ENCODE assay signal across 22 cellular contexts in the genomic region with DNA sequence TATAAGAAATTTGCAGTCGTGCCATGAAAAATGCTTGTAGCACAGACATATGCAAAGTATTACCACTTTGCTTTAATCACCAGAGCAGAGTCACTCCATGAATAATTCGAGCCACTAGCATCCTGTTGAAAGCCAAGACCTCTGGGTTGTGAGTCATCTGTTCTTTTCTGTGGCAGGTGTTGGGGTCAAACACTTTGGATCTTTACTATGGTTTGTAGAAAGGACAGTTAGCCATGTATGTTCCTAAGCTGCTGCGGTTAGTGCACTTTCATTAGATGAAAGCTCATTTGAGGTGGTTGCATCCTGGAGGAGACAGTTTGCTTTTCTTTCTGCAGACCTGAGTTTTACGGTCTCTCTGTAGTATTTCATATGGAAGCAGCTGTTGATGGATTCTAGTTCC.
A peak's percentile ranks its signal among the peaks of the same experiment; 100 is the strongest.
DNase-seq lines count a peak whose midpoint lies in the region; ATAC-seq lines count a peak whose summit lies in the region.
"Had no signal": no experiment of that assay in that cellular context is flagged by ENCODE, and none has a peak within 500 bp of the region (broad histone marks: within the 10 kb centered on the region; RNA-seq: fewer than 3 reads in every experiment).

No MANE protein-coding gene starts in this region.

- no peaks in the 10 kb centered on the region for H3K9me3 ChIP-seq in NT2/D1 (ENCODE audit: insufficient read depth, low read length)
- no peaks in the 10 kb centered on the region for H3K9me3 ChIP-seq in iPS DF 6.9 (ENCODE audit: control insufficient read depth, insufficient read depth, low read length)
- H3K9me3 ChIP-seq: esophagus squamous epithelium, lower lobe of right lung had no signal

- no peaks in the 10 kb centered on the region for H3K27me3 Mint-ChIP-seq in activated CD4-positive, alpha-beta T cell treated with anti-CD3 and anti-CD28 coated beads, Interleukin-2, amount 10 ng/mL, durations not matched to agents 24 days and 14 days
- H3K27me3 Mint-ChIP-seq: CD4-positive, CD25-positive, alpha-beta regulatory T cell; T-cell had no signal

- H3K4me3 ChIP-seq in NT2/D1 (ENCODE audit: insufficient read length, low read depth) (no peak overlapping the region), iPS DF 6.9 (ENCODE audit: low read length) (no peak overlapping the region)
- H3K4me3 ChIP-seq: esophagus squamous epithelium, lower lobe of right lung had no signal

- H3K9ac ChIP-seq in NT2/D1 (ENCODE audit: insufficient read length, low read depth): no peak overlapping the region

- no peak overlapping the region for H3K4me3 Mint-ChIP-seq in activated CD4-positive, alpha-beta T cell treated with anti-CD3 and anti-CD28 coated beads, Interleukin-2, amount 10 ng/mL, durations not matched to agents 24 days and 14 days
- H3K4me3 Mint-ChIP-seq: CD4-positive, CD25-positive, alpha-beta regulatory T cell; stimulated activated effector memory CD8-positive, alpha-beta T cell treated with anti-CD3 and anti-CD28 coated beads, Interleukin-12 subunit alpha, Interleukin-12 subunit beta, amount 100 ng/mL, for 72 hours; T-cell had no signal

- DNase-seq in Daoy (ENCODE audit: low read depth): peak; percentile 51
- peak; percentile 8 for DNase-seq in NT2/D1 (ENCODE audit: low read depth, low spot score)
- peak; percentile 4 for DNase-seq in iPS DF 6.9 (ENCODE audit: low read depth, low spot score)
- no peak for DNase-seq in NCI-H187 (lab: John Stamatoyannopoulos, UW)
- no peak for DNase-seq in NCI-H146 treated with DMSO at 0.1 percent for 48 hours (lab: John Stamatoyannopoulos, UW; ENCODE audit: unreplicated experiment)
- no peak for DNase-seq in activated CD4-positive, alpha-beta T cell treated with anti-CD3 and anti-CD28 coated beads, Interleukin-2, amount 10 ng/mL, durations not matched to agents 24 days and 14 days
- no peak for DNase-seq in Right ventricle myocardium superior
- DNase-seq: anterior cingulate cortex; CD4-positive, CD25-positive, alpha-beta regulatory T cell; DMS79; effector CD8-positive, alpha-beta T cell; esophagus squamous epithelium; head of caudate nucleus; IMR-90; lower lobe of right lung; NCI-H1694 treated with DMSO at 0.1 percent for 48 hours; NCI-H446 treated with DMSO at 0.1 percent for 48 hours; right cardiac atrium; T-cell had no signal

- H3K27me3 ChIP-seq in NT2/D1 (ENCODE audit: insufficient read depth, insufficient read length) (no peaks in the 10 kb centered on the region), iPS DF 6.9 (ENCODE audit: control insufficient read depth, insufficient read depth, low read length) (no peaks in the 10 kb centered on the region)
- H3K27me3 ChIP-seq: esophagus squamous epithelium had no signal

- H3K27ac Mint-ChIP-seq in activated CD4-positive, alpha-beta T cell treated with anti-CD3 and anti-CD28 coated beads, Interleukin-2, amount 10 ng/mL, durations not matched to agents 24 days and 14 days: no peak overlapping the region
- H3K27ac Mint-ChIP-seq: CD4-positive, CD25-positive, alpha-beta regulatory T cell; stimulated activated effector memory CD8-positive, alpha-beta T cell treated with anti-CD3 and anti-CD28 coated beads, Interleukin-12 subunit alpha, Interleukin-12 subunit beta, amount 100 ng/mL, for 72 hours; T-cell had no signal

- H3K36me3 Mint-ChIP-seq in activated CD4-positive, alpha-beta T cell treated with anti-CD3 and anti-CD28 coated beads, Interleukin-2, amount 10 ng/mL, durations not matched to agents 24 days and 14 days (ENCODE audit: low read depth): no peaks in the 10 kb centered on the region
- H3K36me3 Mint-ChIP-seq: CD4-positive, CD25-positive, alpha-beta regulatory T cell; stimulated activated effector memory CD8-positive, alpha-beta T cell treated with anti-CD3 and anti-CD28 coated beads, Interleukin-12 subunit alpha, Interleukin-12 subunit beta, amount 100 ng/mL, for 72 hours; T-cell had no signal

- intact Hi-C loops in activated CD4-positive, alpha-beta T cell treated with anti-CD3 and anti-CD28 coated beads, Interleukin-2, amount 10 ng/mL, durations not matched to agents 24 days and 14 days (cut with micrococcal nuclease): no loop called here
- intact Hi-C loops in Right ventricle myocardium superior (cut with DNase I): no loop called here

- ATAC-seq in HG02938 (IDR thresholded peaks at IDR 0.05; ENCODE audit: unreplicated experiment) (peak; percentile 56), Right ventricle myocardium superior (ENCODE audit: poor library complexity) (no peak)
- ATAC-seq: lower lobe of right lung; right cardiac atrium; Right ventricle myocardium inferior; stimulated activated effector memory CD8-positive, alpha-beta T cell treated with anti-CD3 and anti-CD28 coated beads, Interleukin-12 subunit alpha, Interleukin-12 subunit beta, amount 100 ng/mL, for 72 hours; T-cell had no signal

- no peak overlapping the region for H3K27ac ChIP-seq in iPS DF 6.9 (ENCODE audit: low read length)
- H3K27ac ChIP-seq: esophagus squamous epithelium, lower lobe of right lung had no signal

- H3K9me3 Mint-ChIP-seq in activated CD4-positive, alpha-beta T cell treated with anti-CD3 and anti-CD28 coated beads, Interleukin-2, amount 10 ng/mL, durations not matched to agents 24 days and 14 days: peaks cover 3% of the 10 kb centered on the region
- H3K9me3 Mint-ChIP-seq: T-cell had no signal

- no CpG with 5 or more reads among the region's 4 CpGs for WGBS in iPS DF 6.9 (ENCODE audit: insufficient coverage, insufficient read length)

- H3K4me1 ChIP-seq in NT2/D1 (ENCODE audit: insufficient read depth, insufficient read length): no peaks in the 10 kb centered on the region
- peaks cover 1% of the 10 kb centered on the region; the same call in 1 of the 2 replicates for H3K4me1 ChIP-seq in iPS DF 6.9 (ENCODE audit: control insufficient read depth, insufficient read depth, low read length)
- H3K4me1 ChIP-seq: esophagus squamous epithelium, lower lobe of right lung had no signal

- no peaks in the 10 kb centered on the region for H3K36me3 ChIP-seq in NT2/D1 (ENCODE audit: insufficient read depth, insufficient read length, low read length)
- no peaks in the 10 kb centered on the region for H3K36me3 ChIP-seq in iPS DF 6.9 (ENCODE audit: control insufficient read depth, insufficient read depth, low read length)
- H3K36me3 ChIP-seq: esophagus squamous epithelium, lower lobe of right lung had no signal

- no peaks in the 10 kb centered on the region for H3K4me1 Mint-ChIP-seq in activated CD4-positive, alpha-beta T cell treated with anti-CD3 and anti-CD28 coated beads, Interleukin-2, amount 10 ng/mL, durations not matched to agents 24 days and 14 days
- H3K4me1 Mint-ChIP-seq: CD4-positive, CD25-positive, alpha-beta regulatory T cell; stimulated activated effector memory CD8-positive, alpha-beta T cell treated with anti-CD3 and anti-CD28 coated beads, Interleukin-12 subunit alpha, Interleukin-12 subunit beta, amount 100 ng/mL, for 72 hours; T-cell had no signal

Comparison
In these comparisons a context has a peak if more than half of its experiments do, and no peak if none do; other contexts are left out.
1. DNase-seq: peak in Daoy (single experiment), NT2/D1 (single experiment) and iPS DF 6.9 (single experiment); none in NCI-H187 (0 of 2), NCI-H146 treated with DMSO at 0.1 percent for 48 hours (single experiment), activated CD4-positive, alpha-beta T cell treated with anti-CD3 and anti-CD28 coated beads, Interleukin-2, amount 10 ng/mL, durations not matched to agents 24 days and 14 days (single experiment) and Right ventricle myocardium superior (single experiment).